Comparison of ENCODE assay signal across 10 cellular contexts in the genomic region with DNA sequence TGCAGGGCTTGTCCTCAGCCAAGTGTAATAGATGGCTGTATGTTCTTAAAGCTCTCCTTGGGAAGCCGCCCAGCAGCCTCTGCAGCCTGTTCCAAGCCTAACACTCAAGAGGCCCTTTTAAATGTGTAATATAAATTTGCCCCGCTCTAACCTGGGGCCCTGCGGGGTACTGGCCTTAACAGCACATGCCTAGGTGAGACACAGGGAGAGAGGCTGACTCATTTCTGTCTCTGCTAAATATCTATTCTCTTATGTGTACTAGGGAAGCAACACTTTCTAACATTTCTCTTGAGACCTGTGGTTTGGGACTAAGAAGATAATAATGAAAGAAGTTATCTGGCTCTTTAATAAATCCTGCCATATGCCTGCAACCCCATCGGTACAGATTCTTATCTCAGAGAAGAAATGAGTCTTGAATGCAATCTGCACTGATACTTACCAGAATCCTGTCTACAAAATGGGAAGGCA.
A peak's percentile ranks its signal among the peaks of the same experiment; 100 is the strongest.
DNase-seq lines count a peak whose midpoint lies in the region; ATAC-seq and TF ChIP-seq lines count a peak whose summit lies in the region.
"Had no signal": no experiment of that assay in that cellular context is flagged by ENCODE, and none has a peak within 500 bp of the region (broad histone marks: within the 10 kb centered on the region; RNA-seq: fewer than 3 reads in every experiment).

No MANE protein-coding gene starts in this region.

- H3K4me1 Mint-ChIP-seq in stimulated activated memory B cell treated with anti-CD40 and anti-IgM and Interleukin-4, amounts not matched to agents 10 μg/mL and 1 μg/mL and 100 μg/mL, for 72 hours: no peaks in the 10 kb centered on the region

- DNase-seq in choroid plexus epithelial cell (ENCODE audit: low read depth) (peak; percentile 82), NCI-H526 (lab: John Stamatoyannopoulos, UW) (no peak)
- DNase-seq in stimulated activated CD4-positive, alpha-beta T cell treated with anti-CD3 and anti-CD28 coated beads, Interleukin-2, amount 100 ng/mL, for 48 hours: no peak
- DNase-seq in effector CD8-positive, alpha-beta T cell (lab: John Stamatoyannopoulos, UW): no peak
- no peak for DNase-seq in activated CD8-positive, alpha-beta memory T cell treated with anti-CD3 and anti-CD28 coated beads, Interleukin-2, amount 50 U/mL, for 4 hours
- DNase-seq: stomach had no signal

- H3K27me3 Mint-ChIP-seq in stimulated activated memory B cell treated with anti-CD40 and anti-IgM and Interleukin-4, amounts not matched to agents 10 μg/mL and 1 μg/mL and 100 μg/mL, for 72 hours: peaks cover 32% of the 10 kb centered on the region

- H3K36me3 Mint-ChIP-seq in stimulated activated memory B cell treated with anti-CD40 and anti-IgM and Interleukin-4, amounts not matched to agents 10 μg/mL and 1 μg/mL and 100 μg/mL, for 72 hours: no peaks in the 10 kb centered on the region

- H3K27ac Mint-ChIP-seq in stimulated activated memory B cell treated with anti-CD40 and anti-IgM and Interleukin-4, amounts not matched to agents 10 μg/mL and 1 μg/mL and 100 μg/mL, for 72 hours: no peak overlapping the region

- ATAC-seq in GM19452 (IDR thresholded peaks at IDR 0.05; ENCODE audit: unreplicated experiment) (peak; percentile 80), HG03342 (IDR thresholded peaks at IDR 0.05; ENCODE audit: unreplicated experiment) (peak; percentile 83)
- peak; percentile 69 for ATAC-seq in stimulated activated memory B cell treated with anti-CD40 and anti-IgM and Interleukin-4, amounts not matched to agents 10 μg/mL and 1 μg/mL and 100 μg/mL, for 72 hours
- ATAC-seq: activated CD4-positive, CD25-positive, alpha-beta regulatory T cell treated with anti-CD3 and anti-CD28 coated beads, Interleukin-2, amount 50 U/mL, for 24 hours had no signal

- H3K4me3 Mint-ChIP-seq in stimulated activated memory B cell treated with anti-CD40 and anti-IgM and Interleukin-4, amounts not matched to agents 10 μg/mL and 1 μg/mL and 100 μg/mL, for 72 hours: no peak overlapping the region

- H3K4me3 ChIP-seq in choroid plexus epithelial cell (ENCODE audit: low read depth, low read length): no peak overlapping the region
- H3K4me3 ChIP-seq: stomach had no signal

- TF ChIP-seq CTCF in choroid plexus epithelial cell (conservative IDR thresholded peaks at IDR 0.05; ENCODE audit: low read depth, low read length): peak; percentile 17

- H3K9me3 Mint-ChIP-seq in stimulated activated memory B cell treated with anti-CD40 and anti-IgM and Interleukin-4, amounts not matched to agents 10 μg/mL and 1 μg/mL and 100 μg/mL, for 72 hours: no peaks in the 10 kb centered on the region
